ENCODE assay signal across 15 cellular contexts in genomic region chr6:156994215-156995076, GRCh38.
DNase-seq lines count a peak whose midpoint lies in the region; ATAC-seq, FAIRE-seq and TF ChIP-seq lines count a peak whose summit lies in the region.
"Had no signal": no experiment of that assay in that cellular context is flagged by ENCODE, and none has a peak within 500 bp of the region (broad histone marks: within the 10 kb centered on the region; RNA-seq: fewer than 3 reads in every experiment).

No MANE protein-coding gene starts in this region.

- intact Hi-C loops in Calu3 (cut with micrococcal nuclease; ENCODE audit: unreplicated experiment): no loop called here
- intact Hi-C loops in pancreas (cut with DNase I): no loop called here
- intact Hi-C loops in MCF 10A (cut with micrococcal nuclease): no loop called here

- H3K9me3 Mint-ChIP-seq in Calu3 (ENCODE audit: low read depth, unreplicated experiment) (no peaks in the 10 kb centered on the region), MCF 10A (ENCODE audit: unreplicated experiment) (no peaks in the 10 kb centered on the region)
- no peaks in the 10 kb centered on the region for H3K9me3 Mint-ChIP-seq in activated naive CD4-positive, alpha-beta T cell treated with anti-CD3 and anti-CD28 coated beads, Interleukin-2, amount 50 U/mL, for 72 hours
- H3K9me3 Mint-ChIP-seq: activated CD8-positive, alpha-beta T cell treated with anti-CD3 and anti-CD28 coated beads for 36 hours; CD4-positive, alpha-beta memory T cell had no signal

- POLR2A ChIA-PET in MCF 10A (lab: Yijun Ruan, JAX): interaction anchor here (0.6 kb wide), 1 partner anchor 214 kb away, joined by 3 read pairs; no protein-coding TSS in a partner anchor

- H3K27ac Mint-ChIP-seq in Calu3 (ENCODE audit: unreplicated experiment) (peak overlapping the region; percentile 60), MCF 10A (ENCODE audit: low read depth, unreplicated experiment) (no peak overlapping the region)
- H3K27ac Mint-ChIP-seq in activated naive CD4-positive, alpha-beta T cell treated with anti-CD3 and anti-CD28 coated beads, Interleukin-2, amount 50 U/mL, for 72 hours: no peak overlapping the region
- H3K27ac Mint-ChIP-seq: activated CD8-positive, alpha-beta T cell treated with anti-CD3 and anti-CD28 coated beads for 36 hours; CD4-positive, alpha-beta memory T cell had no signal

- H3K27me3 ChIP-seq in pancreas: no peaks in the 10 kb centered on the region

- H3K9me3 ChIP-seq in pancreas: no peaks in the 10 kb centered on the region

- peaks cover 0 to 23% (median 21%) of the 10 kb centered on the region in 3 donors for H3K4me1 ChIP-seq in pancreas

- ATAC-seq in pancreas (peak; percentile 14 to 60 (median 42)), GM19467 (IDR thresholded peaks at IDR 0.05; ENCODE audit: unreplicated experiment) (no peak)
- no peak for ATAC-seq in activated naive CD4-positive, alpha-beta T cell treated with anti-CD3 and anti-CD28 coated beads, Interleukin-2, amount 50 U/mL, for 72 hours
- no peak for ATAC-seq in activated CD4-positive, CD25-positive, alpha-beta regulatory T cell treated with anti-CD3 and anti-CD28 coated beads, Interleukin-2, amount 50 U/mL, for 24 hours
- ATAC-seq: activated CD8-positive, alpha-beta T cell treated with anti-CD3 and anti-CD28 coated beads for 36 hours had no signal

- H3K4me1 Mint-ChIP-seq in Calu3 (ENCODE audit: low read depth, unreplicated experiment) (peaks cover 17% of the 10 kb centered on the region), MCF 10A (ENCODE audit: insufficient read depth, unreplicated experiment) (no peaks in the 10 kb centered on the region)

- peak overlapping the region in 3 of 4 donors; percentile 12 to 55 (median 48) for H3K27ac ChIP-seq in pancreas

- H3K4me3 Mint-ChIP-seq in Calu3 (ENCODE audit: low read depth, unreplicated experiment) (no peak overlapping the region), MCF 10A (ENCODE audit: unreplicated experiment) (no peak overlapping the region)
- H3K4me3 Mint-ChIP-seq: activated CD8-positive, alpha-beta T cell treated with anti-CD3 and anti-CD28 coated beads for 36 hours had no signal

- H3K36me3 ChIP-seq in pancreas: no peaks in the 10 kb centered on the region

- DNase-seq in Calu3 (no peak), MV-4-11 (lab: John Stamatoyannopoulos, UW) (peak; percentile 13), glomerular endothelial cell (ENCODE audit: extremely low read depth, low read depth, low spot score) (peak; percentile 5), pancreas (no peak), MCF 10A (ENCODE audit: unreplicated experiment) (no peak)
- DNase-seq in activated naive CD4-positive, alpha-beta T cell treated with anti-CD3 and anti-CD28 coated beads, Interleukin-2, amount 50 U/mL, for 72 hours (ENCODE audit: low spot score in 2 of 2): no peak
- DNase-seq: activated CD8-positive, alpha-beta T cell treated with anti-CD3 and anti-CD28 coated beads for 36 hours; activated gamma-delta T cell treated with Interleukin-2 at 50 U/mL for 16 hours; CD4-positive, alpha-beta memory T cell; erythroblast; NCI-H1930; OCI-M1 had no signal

- H3K4me3 ChIP-seq in pancreas: no peak overlapping the region

- FAIRE-seq in pancreas (lab: Jason Lieb, UNC): peak; percentile 81
- FAIRE-seq: bronchial epithelial cell had no signal

- TF ChIP-seq CTCF in Calu3 (IDR thresholded peaks at IDR 0.05; ENCODE audit: unreplicated experiment) (no peak), pancreas (IDR thresholded peaks at IDR 0.05) (no peak), MCF 10A (IDR thresholded peaks at IDR 0.05; ENCODE audit: unreplicated experiment) (no peak)

- BruUV-seq in Calu3 (replicated peaks; lab: Mats Ljungman, UMichigan) (no TSS peak), MCF 10A (replicated peaks; lab: Mats Ljungman, UMichigan) (no TSS peak)

- CTCF ChIA-PET in Calu3 (lab: Charles Lee): no interaction called here
- CTCF ChIA-PET in MCF 10A (lab: Yijun Ruan, JAX): interaction anchor here (0.7 to 1.4 kb wide), 3 partner anchors 8 to 10 kb away, joined by 3 to 6 read pairs (median 5); no protein-coding TSS in a partner anchor

- H3K27me3 Mint-ChIP-seq in Calu3 (ENCODE audit: unreplicated experiment): no peaks in the 10 kb centered on the region
- H3K27me3 Mint-ChIP-seq in MCF 10A (ENCODE audit: insufficient read depth, unreplicated experiment): no peaks in the 10 kb centered on the region
- H3K27me3 Mint-ChIP-seq: activated CD8-positive, alpha-beta T cell treated with anti-CD3 and anti-CD28 coated beads for 36 hours; CD4-positive, alpha-beta memory T cell had no signal

- 56 to 67% methylated on average over 13 of the region's 13 CpGs for WGBS in pancreas, 2 donors

- H3K36me3 Mint-ChIP-seq in Calu3 (ENCODE audit: insufficient read depth, unreplicated experiment) (no peaks in the 10 kb centered on the region), MCF 10A (ENCODE audit: insufficient read depth, unreplicated experiment) (no peaks in the 10 kb centered on the region)
- H3K36me3 Mint-ChIP-seq in activated naive CD4-positive, alpha-beta T cell treated with anti-CD3 and anti-CD28 coated beads, Interleukin-2, amount 50 U/mL, for 72 hours: no peaks in the 10 kb centered on the region

Comparison
In these comparisons a context has a peak if more than half of its experiments do, and no peak if none do; other contexts are left out.
1. DNase-seq: peak in MV-4-11 (single experiment) and glomerular endothelial cell (single experiment); none in Calu3 (single experiment), pancreas (0 of 6), MCF 10A (single experiment) and activated naive CD4-positive, alpha-beta T cell treated with anti-CD3 and anti-CD28 coated beads, Interleukin-2, amount 50 U/mL, for 72 hours (0 of 2).
2. ATAC-seq: peak in pancreas (4 of 4); none in GM19467 (single experiment), activated naive CD4-positive, alpha-beta T cell treated with anti-CD3 and anti-CD28 coated beads, Interleukin-2, amount 50 U/mL, for 72 hours (0 of 2) and activated CD4-positive, CD25-positive, alpha-beta regulatory T cell treated with anti-CD3 and anti-CD28 coated beads, Interleukin-2, amount 50 U/mL, for 24 hours (0 of 2).